9 cellular contexts compared by ENCODE assay signal in the genomic region with DNA sequence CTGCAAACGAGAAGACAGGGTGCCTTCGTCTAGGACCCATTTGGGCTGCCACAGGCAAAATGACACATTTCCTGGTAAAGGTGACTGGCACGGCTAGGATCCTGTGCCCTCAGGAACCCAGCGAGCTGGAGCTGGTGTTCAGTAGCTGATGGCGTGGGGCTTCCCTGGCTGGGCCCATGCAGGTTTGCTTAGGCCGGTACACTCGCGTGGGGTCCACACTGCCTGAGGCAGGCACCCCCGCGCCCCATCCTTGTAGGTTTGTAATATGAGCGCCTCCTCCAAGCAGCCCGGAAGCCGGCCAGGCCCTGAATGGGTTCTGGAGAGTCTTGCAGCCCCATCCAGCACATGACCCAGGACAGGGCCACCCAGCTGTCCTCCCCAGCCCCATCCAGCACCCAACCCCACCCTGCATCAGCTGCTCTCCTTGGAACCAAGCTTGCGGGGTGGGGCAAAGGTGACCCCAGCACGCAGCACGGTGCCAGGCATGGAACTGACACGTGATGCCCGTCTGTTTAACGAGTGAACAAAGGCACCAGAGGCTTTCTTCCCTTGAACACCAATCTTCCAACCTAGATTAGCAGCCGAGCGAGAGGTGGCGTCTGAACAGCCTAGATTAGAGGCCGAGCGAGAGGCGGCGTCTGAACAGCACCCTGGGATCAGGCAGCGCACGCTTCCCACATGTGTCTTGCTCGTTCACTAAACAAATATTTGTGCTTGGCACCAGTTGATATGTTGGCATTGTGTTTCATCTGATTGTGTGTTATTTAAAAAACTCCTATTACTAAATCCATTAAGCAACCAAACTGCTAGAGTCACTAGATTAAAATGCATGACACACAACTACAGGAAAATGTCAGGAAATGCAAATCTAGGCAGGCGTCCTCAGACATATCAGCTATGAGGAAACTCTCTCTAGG.
A peak's percentile ranks its signal among the peaks of the same experiment; 100 is the strongest.
DNase-seq lines count a peak whose midpoint lies in the region; ATAC-seq and TF ChIP-seq lines count a peak whose summit lies in the region.
"Had no signal": no experiment of that assay in that cellular context is flagged by ENCODE, and none has a peak within 500 bp of the region (broad histone marks: within the 10 kb centered on the region; RNA-seq: fewer than 3 reads in every experiment).

No MANE protein-coding gene starts in this region.

- no peak overlapping the region for H3K4me3 Mint-ChIP-seq in nephron

- TF ChIP-seq CTCF in coronary artery (IDR thresholded peaks at IDR 0.05) = no peak
- TF ChIP-seq CTCF in nephron (IDR thresholded peaks at IDR 0.05; ENCODE audit: unreplicated experiment in 3 of 3) = no peak

- H3K4me1 Mint-ChIP-seq in nephron = peaks cover 33% of the 10 kb centered on the region

- DNase-seq in DMS 273 (lab: John Stamatoyannopoulos, UW; ENCODE audit: unreplicated experiment) (peak; percentile 70), NCI-H146 (lab: John Stamatoyannopoulos, UW) (peak; percentile 96), coronary artery (ENCODE audit: low spot score) (peak; percentile 62), amygdala (lab: John Stamatoyannopoulos, UW) (no peak), NCI-H187 (lab: John Stamatoyannopoulos, UW) (no peak)

- ATAC-seq in HG03025 (IDR thresholded peaks at IDR 0.05; ENCODE audit: low FRiP score, unreplicated experiment) = no peak
- ATAC-seq in GM21360 (IDR thresholded peaks at IDR 0.05; ENCODE audit: unreplicated experiment) = no peak

- peak overlapping the region in 1 of 2 donors; percentile 16 for H3K27ac ChIP-seq in coronary artery
- H3K27ac ChIP-seq: HL-60 had no signal

- peaks cover 41% of the 10 kb centered on the region for H3K27me3 Mint-ChIP-seq in nephron (ENCODE audit: low read depth)

- peaks cover 4% of the 10 kb centered on the region for H3K9me3 Mint-ChIP-seq in nephron

- peaks cover 5% of the 10 kb centered on the region for H3K36me3 Mint-ChIP-seq in nephron (ENCODE audit: low read depth)

- no peak overlapping the region for H3K4me3 ChIP-seq in coronary artery

- peak overlapping the region in 2 of 3 experiments; percentile 22 to 50 for H3K27ac Mint-ChIP-seq in nephron

Comparison
In these comparisons a context has a peak if more than half of its experiments do, and no peak if none do; other contexts are left out.
1. DNase-seq: peak in DMS 273 (single experiment), NCI-H146 (single experiment) and coronary artery (single experiment); none in amygdala (0 of 56) and NCI-H187 (0 of 2).